ENCODE assay signal across 6 cellular contexts in the genomic region with DNA sequence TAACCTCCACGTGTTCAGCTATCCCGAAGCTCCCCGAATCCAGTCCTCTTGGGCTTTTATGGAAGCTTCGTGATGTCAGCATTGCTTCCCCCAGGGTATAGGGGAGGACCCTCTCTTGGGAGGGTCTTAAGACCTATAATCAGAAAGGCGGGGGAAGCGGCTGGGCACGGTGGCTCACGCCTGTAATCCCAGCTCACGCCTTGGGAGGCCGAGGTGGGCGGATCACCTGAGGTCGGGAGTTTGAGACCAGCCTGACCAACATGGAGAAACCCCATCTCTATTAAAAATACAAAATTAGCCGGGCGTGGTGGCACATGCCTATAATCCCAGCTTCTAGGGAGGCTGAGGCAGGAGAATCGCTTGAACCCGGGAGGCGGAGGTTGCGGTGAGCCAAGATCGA. TPM values are rescaled to one million over a fixed set of nuclear protein-coding genes. Genes with fewer than 3 reads are reported as not detected.
"Had no signal": no experiment of that assay in that cellular context is flagged by ENCODE, and none has a peak within 500 bp of the region (broad histone marks: within the 10 kb centered on the region; RNA-seq: fewer than 3 reads in every experiment).

No MANE protein-coding gene starts in this region.

RNA-seq across cellular contexts. Expression of a gene that starts 29.8 kb away (rescaled TPM):
- total RNA-seq: subcutaneous adipose tissue, temporal lobe, thoracic aorta, thyroid gland, tibial nerve, vagina had no signal

RNA-seq across cellular contexts. Expression of a gene that starts 54.2 kb away (rescaled TPM):
- total RNA-seq: temporal lobe had no signal
